8 cellular contexts compared by ENCODE assay signal in genomic region chr7:40232242-40232929, GRCh38.
DNase-seq lines count a peak whose midpoint lies in the region; ATAC-seq and TF ChIP-seq lines count a peak whose summit lies in the region.

No MANE protein-coding gene starts in this region.

- POLR2A ChIA-PET in AG04449 (lab: Yijun Ruan, JAX): interaction anchor here (0.9 kb wide), 1 partner anchor 10 kb away, joined by 4 read pairs; no protein-coding TSS in a partner anchor
- POLR2A ChIA-PET in GM10248 (lab: Yijun Ruan, JAX): no interaction called here

- 37 to 38% (median 38%) methylated on average over 7 of the region's 7 CpGs for WGBS in psoas muscle, 3 donors

- no peaks in the 10 kb centered on the region for H3K9me3 ChIP-seq in psoas muscle

- TF ChIP-seq CTCF in AG04449 (IDR thresholded peaks at IDR 0.05; ENCODE audit: insufficient read depth, low read length, missing control alignments) (peak; percentile 60), GM10248 (IDR thresholded peaks at IDR 0.05; ENCODE audit: control extremely low read depth, extremely low read depth, low read depth, missing control alignments) (peak; percentile 64), psoas muscle (IDR thresholded peaks at IDR 0.05) (no peak)

- H3K4me1 ChIP-seq in psoas muscle: no peaks in the 10 kb centered on the region

- CTCF ChIA-PET in AG04449 (lab: Yijun Ruan, JAX) (interaction anchor here (0.6 to 3.3 kb wide), 72 partner anchors 8 to 1646 kb away, joined by 3 to 46 read pairs (median 4); partner anchors contain the start of gene SUGCT), GM10248 (lab: Yijun Ruan, JAX) (interaction anchor here (0.6 to 3.3 kb wide), 32 partner anchors 9 to 1708 kb away, joined by 3 to 21 read pairs (median 5); partner anchors contain the start of genes INHBA, MPLKIP and SUGCT)

- DNase-seq in AG04449 (ENCODE audit: low read depth, low spot score) (peak; percentile 21), GM10248 (ENCODE audit: extremely low spot score) (peak; percentile 34), HuH-7.5 (ENCODE audit: low spot score) (peak; percentile 33), SHP77 treated with DMSO at 0.1 percent for 48 hours (lab: John Stamatoyannopoulos, UW) (peak; percentile 71), fibroblast of gingiva (ENCODE audit: low read depth) (peak; percentile 64), pons (ENCODE audit: low spot score) (peak; percentile 76), NCI-H1436 (lab: John Stamatoyannopoulos, UW) (no peak), psoas muscle (no peak)

- no peak for ATAC-seq in psoas muscle

- intact Hi-C loops in psoas muscle (cut with DNase I): no loop called here

- no peaks in the 10 kb centered on the region for H3K36me3 ChIP-seq in psoas muscle (ENCODE audit: insufficient read depth in 1 of 2, low read depth in 1 of 2)

- H3K4me3 ChIP-seq in AG04449 (ENCODE audit: low read depth, low read length) (no peak overlapping the region), psoas muscle (no peak overlapping the region)

- H3K27me3 ChIP-seq in psoas muscle (ENCODE audit: insufficient read depth in 3 of 3, low read length in 2 of 3): no peaks in the 10 kb centered on the region

- H3K27ac ChIP-seq in psoas muscle: no peak overlapping the region

Comparison
In these comparisons a context has a peak if more than half of its experiments do, and no peak if none do; other contexts are left out.
1. DNase-seq: peak in AG04449 (single experiment), GM10248 (single experiment), HuH-7.5 (single experiment), SHP77 treated with DMSO at 0.1 percent for 48 hours (single experiment), fibroblast of gingiva (single experiment) and pons (single experiment); none in NCI-H1436 (single experiment) and psoas muscle (0 of 2).